ENCODE assay signal across 19 cellular contexts in genomic region chr14:20347747-20348146, GRCh38.
"Had no signal": no experiment of that assay in that cellular context is flagged by ENCODE, and none has a peak within 500 bp of the region (broad histone marks: within the 10 kb centered on the region; RNA-seq: fewer than 3 reads in every experiment).

No MANE protein-coding gene starts in this region.

- H3K9me3 Mint-ChIP-seq: endodermal cell, immature natural killer cell, mesothelial cell of epicardium, naive B cell had no signal

- H3K4me3 Mint-ChIP-seq: endodermal cell, immature natural killer cell, mesothelial cell of epicardium, naive B cell had no signal

- H3K36me3 Mint-ChIP-seq: naive B cell had no signal

- ATAC-seq: foreskin keratinocyte, gastroesophageal sphincter, heart left ventricle, left cardiac atrium, left lung, left ventricle myocardium superior, lower lobe of right lung, mucosa of descending colon had no signal

- H3K27me3 Mint-ChIP-seq: naive B cell had no signal

- H3K27ac Mint-ChIP-seq: endodermal cell, immature natural killer cell, mesothelial cell of epicardium, naive B cell had no signal

- DNase-seq: dermis blood vessel endothelial cell; dorsolateral prefrontal cortex; effector CD4-positive, alpha-beta T cell; effector memory CD4-positive, alpha-beta T cell; endodermal cell; foreskin keratinocyte; heart left ventricle; hypothalamus; immature natural killer cell; left cardiac atrium; left lung; left ventricle myocardium superior; lower lobe of right lung; mesenchymal stem cell; mucosa of descending colon; naive B cell had no signal

- H3K9me3 ChIP-seq: esophagus muscularis mucosa, gastroesophageal sphincter, heart left ventricle, left lung, lower lobe of right lung, mucosa of descending colon had no signal
